17 cellular contexts compared by ENCODE assay signal in the genomic region with DNA sequence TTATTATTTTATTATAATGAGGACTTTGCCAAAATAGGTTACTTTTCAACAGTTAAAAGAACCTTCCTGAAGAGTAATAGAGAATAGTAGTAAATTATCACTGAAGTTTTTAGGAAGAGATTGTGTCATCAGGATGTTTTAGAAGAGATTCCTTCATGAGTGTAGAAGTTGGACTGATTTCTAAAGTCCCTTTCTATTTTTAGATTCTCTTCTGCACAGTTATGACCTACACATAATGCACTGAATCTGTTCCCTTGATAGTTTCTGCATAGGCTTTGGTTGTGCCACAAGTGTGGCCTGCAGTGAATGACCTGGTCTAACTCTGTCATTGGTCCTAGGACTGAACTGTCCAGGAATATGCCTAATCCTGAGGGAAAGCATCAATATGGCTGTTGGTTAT. TPM values are rescaled to one million over a fixed set of nuclear protein-coding genes. Genes with fewer than 3 reads are reported as not detected.
"Had no signal": no experiment of that assay in that cellular context is flagged by ENCODE, and none has a peak within 500 bp of the region (broad histone marks: within the 10 kb centered on the region; RNA-seq: fewer than 3 reads in every experiment).

No MANE protein-coding gene starts in this region.

- H3K4me3 ChIP-seq: sigmoid colon, spleen had no signal

- H3K9me3 Mint-ChIP-seq: activated CD4-positive, alpha-beta memory T cell treated with anti-CD3 and anti-CD28 coated beads, Interleukin-2, amount 10 ng/mL, durations not matched to agents 7 days and 5 days; brain; natural killer cell treated with Interleukin-12 subunit alpha and Interleukin-12 subunit beta and Interleukin-15 and Interleukin-18, amount 100 ng/mL, for 72 hours; stimulated activated naive B cell treated with anti-CD40 and anti-IgM and Interleukin-4, amounts not matched to agents 10 μg/mL and 1 μg/mL and 100 μg/mL, for 72 hours had no signal

- H3K27ac Mint-ChIP-seq: activated CD4-positive, alpha-beta memory T cell treated with anti-CD3 and anti-CD28 coated beads, Interleukin-2, amount 10 ng/mL, durations not matched to agents 7 days and 5 days; activated CD8-positive, alpha-beta memory T cell treated with anti-CD3 and anti-CD28 coated beads, Interleukin-2, amount 10 ng/mL, durations not matched to agents 7 days and 5 days; activated naive CD8-positive, alpha-beta T cell treated with anti-CD3 and anti-CD28 coated beads, Interleukin-2, amount 10 ng/mL, durations not matched to agents 7 days and 5 days; natural killer cell treated with Interleukin-12 subunit alpha and Interleukin-12 subunit beta and Interleukin-15 and Interleukin-18, amount 100 ng/mL, for 72 hours; stimulated activated naive B cell treated with anti-CD40 and anti-IgM and Interleukin-4, amounts not matched to agents 10 μg/mL and 1 μg/mL and 100 μg/mL, for 72 hours had no signal

- DNase-seq: activated CD4-positive, alpha-beta memory T cell treated with anti-CD3 and anti-CD28 coated beads, Interleukin-2, amount 10 ng/mL, durations not matched to agents 7 days and 5 days; activated CD4-positive, alpha-beta T cell treated with anti-CD3 and anti-CD28 coated beads for 48 hours; activated CD8-positive, alpha-beta memory T cell treated with anti-CD3 and anti-CD28 coated beads, Interleukin-2, amount 10 ng/mL, durations not matched to agents 7 days and 5 days; activated naive CD4-positive, alpha-beta T cell treated with Interleukin-2 at 50 U/mL for 16 hours; activated naive CD8-positive, alpha-beta T cell treated with anti-CD3 and anti-CD28 coated beads, Interleukin-2, amount 10 ng/mL, durations not matched to agents 7 days and 5 days; caudate nucleus; cortex of kidney; mesendoderm; nucleus accumbens; sigmoid colon; spleen; stimulated activated CD4-positive, alpha-beta T cell treated with anti-CD3 and anti-CD28 coated beads, Interleukin-4, amount 100 ng/mL, for 4 hours; stimulated activated naive B cell treated with anti-CD40 and anti-IgM and Interleukin-4, amounts not matched to agents 10 μg/mL and 1 μg/mL and 100 μg/mL, for 72 hours had no signal

- H3K9me3 ChIP-seq: sigmoid colon, spleen had no signal

- H3K27me3 ChIP-seq: sigmoid colon, spleen had no signal

- H3K27ac ChIP-seq: spleen had no signal

- ATAC-seq: activated CD8-positive, alpha-beta memory T cell treated with anti-CD3 and anti-CD28 coated beads, Interleukin-2, amount 10 ng/mL, durations not matched to agents 7 days and 5 days; esophagus mucosa; natural killer cell treated with Interleukin-12 subunit alpha and Interleukin-12 subunit beta and Interleukin-15 and Interleukin-18, amount 100 ng/mL, for 72 hours; stimulated activated naive B cell treated with anti-CD40 and anti-IgM and Interleukin-4, amounts not matched to agents 10 μg/mL and 1 μg/mL and 100 μg/mL, for 72 hours had no signal

- H3K4me1 Mint-ChIP-seq: brain had no signal

- H3K27me3 Mint-ChIP-seq: activated CD4-positive, alpha-beta memory T cell treated with anti-CD3 and anti-CD28 coated beads, Interleukin-2, amount 10 ng/mL, durations not matched to agents 7 days and 5 days; activated CD8-positive, alpha-beta memory T cell treated with anti-CD3 and anti-CD28 coated beads, Interleukin-2, amount 10 ng/mL, durations not matched to agents 7 days and 5 days; activated naive CD8-positive, alpha-beta T cell treated with anti-CD3 and anti-CD28 coated beads, Interleukin-2, amount 10 ng/mL, durations not matched to agents 7 days and 5 days; brain; natural killer cell treated with Interleukin-12 subunit alpha and Interleukin-12 subunit beta and Interleukin-15 and Interleukin-18, amount 100 ng/mL, for 72 hours; stimulated activated naive B cell treated with anti-CD40 and anti-IgM and Interleukin-4, amounts not matched to agents 10 μg/mL and 1 μg/mL and 100 μg/mL, for 72 hours had no signal

- H3K4me3 Mint-ChIP-seq: activated CD4-positive, alpha-beta memory T cell treated with anti-CD3 and anti-CD28 coated beads, Interleukin-2, amount 10 ng/mL, durations not matched to agents 7 days and 5 days; activated CD8-positive, alpha-beta memory T cell treated with anti-CD3 and anti-CD28 coated beads, Interleukin-2, amount 10 ng/mL, durations not matched to agents 7 days and 5 days; activated naive CD8-positive, alpha-beta T cell treated with anti-CD3 and anti-CD28 coated beads, Interleukin-2, amount 10 ng/mL, durations not matched to agents 7 days and 5 days; brain; natural killer cell treated with Interleukin-12 subunit alpha and Interleukin-12 subunit beta and Interleukin-15 and Interleukin-18, amount 100 ng/mL, for 72 hours; stimulated activated naive B cell treated with anti-CD40 and anti-IgM and Interleukin-4, amounts not matched to agents 10 μg/mL and 1 μg/mL and 100 μg/mL, for 72 hours had no signal

RNA-seq across cellular contexts. Expression of a gene that starts 55.2 kb away (rescaled TPM):
- total RNA-seq: activated naive CD8-positive, alpha-beta T cell treated with anti-CD3 and anti-CD28 coated beads, Interleukin-2, amount 10 ng/mL, durations not matched to agents 7 days and 5 days; T-helper 2 cell treated with Interferon-gamma antibody and Interleukin-4, amounts not matched to agents 100 ng/mL and 5 ng/mL, for 36 hours had no signal
